Comparison of ENCODE assay signal across 2 cellular contexts in the genomic region with DNA sequence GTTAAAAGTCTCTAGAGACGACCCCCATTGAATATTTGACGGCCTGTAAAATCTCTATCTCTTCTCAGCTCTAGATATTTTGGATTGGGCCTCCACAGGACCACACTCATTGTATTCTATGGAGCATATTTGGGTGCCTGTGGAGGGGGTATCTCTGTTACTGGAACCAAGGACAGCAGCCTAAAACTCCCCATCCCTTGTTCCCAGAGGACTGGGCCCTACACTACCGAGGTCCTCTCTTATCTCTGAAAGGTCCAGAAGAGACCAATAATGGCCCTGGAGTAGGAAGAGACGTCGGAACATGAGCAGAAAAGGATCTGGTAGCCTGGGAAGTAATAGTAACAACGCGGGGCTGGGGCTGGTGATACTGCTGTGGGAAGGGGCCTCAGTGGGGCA.
TF ChIP-seq lines count a peak whose summit lies in the region.

No MANE protein-coding gene starts in this region.

TF ChIP-seq in K562, 482 proteins besides CTCF, POLR2A, EP300 and RAD21:
- TF ChIP-seq BRD9 (IDR thresholded peaks at IDR 0.05; ENCODE audit: low read depth, partially characterized antibody) (peak; percentile 12), ILK (tag; IDR thresholded peaks at IDR 0.05; ENCODE audit: borderline replicate concordance, low read depth) (no peak)
TF ChIP-seq in K562: peak in this region for 1.

TF ChIP-seq in HEK293T, 16 proteins besides CTCF, POLR2A, EP300 and RAD21:
- TF ChIP-seq LEF1 (IDR thresholded peaks at IDR 0.05; ENCODE audit: borderline replicate concordance) = no peak
- no peak for TF ChIP-seq SP1 (IDR thresholded peaks at IDR 0.05)
- TF ChIP-seq ZNF384 (IDR thresholded peaks at IDR 0.05) = no peak
- TF ChIP-seq SUZ12 (IDR thresholded peaks at IDR 0.05) = no peak
- no peak for TF ChIP-seq TARDBP (IDR thresholded peaks at IDR 0.05)
- no peak for TF ChIP-seq FOXK2 (IDR thresholded peaks at IDR 0.05)
- TF ChIP-seq HDGF (IDR thresholded peaks at IDR 0.05; ENCODE audit: borderline replicate concordance) = no peak
- no peak for TF ChIP-seq CTBP1 (IDR thresholded peaks at IDR 0.05; ENCODE audit: borderline replicate concordance)
- TF ChIP-seq FOXA1 (IDR thresholded peaks at IDR 0.05) = no peak
- no peak for TF ChIP-seq L3MBTL2 (conservative IDR thresholded peaks at IDR 0.05)
- TF ChIP-seq ELF4 (IDR thresholded peaks at IDR 0.05) = no peak
- no peak for TF ChIP-seq FOXM1 (IDR thresholded peaks at IDR 0.05; ENCODE audit: borderline replicate concordance)
- TF ChIP-seq NFRKB (IDR thresholded peaks at IDR 0.05) = no peak
- TF ChIP-seq ARNT (IDR thresholded peaks at IDR 0.05) = no peak
- TF ChIP-seq, protein P1, sequence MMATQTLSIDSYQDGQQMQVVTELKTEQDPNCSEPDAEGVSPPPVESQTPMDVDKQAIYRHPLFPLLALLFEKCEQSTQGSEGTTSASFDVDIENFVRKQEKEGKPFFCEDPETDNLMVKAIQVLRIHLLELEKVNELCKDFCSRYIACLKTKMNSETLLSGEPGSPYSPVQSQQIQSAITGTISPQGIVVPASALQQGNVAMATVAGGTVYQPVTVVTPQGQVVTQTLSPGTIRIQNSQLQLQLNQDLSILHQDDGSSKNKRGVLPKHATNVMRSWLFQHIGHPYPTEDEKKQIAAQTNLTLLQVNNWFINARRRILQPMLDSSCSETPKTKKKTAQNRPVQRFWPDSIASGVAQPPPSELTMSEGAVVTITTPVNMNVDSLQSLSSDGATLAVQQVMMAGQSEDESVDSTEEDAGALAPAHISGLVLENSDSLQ (IDR thresholded peaks at IDR 0.05) = no peak
